ENCODE assay signal across 1 cellular context in the genomic region with DNA sequence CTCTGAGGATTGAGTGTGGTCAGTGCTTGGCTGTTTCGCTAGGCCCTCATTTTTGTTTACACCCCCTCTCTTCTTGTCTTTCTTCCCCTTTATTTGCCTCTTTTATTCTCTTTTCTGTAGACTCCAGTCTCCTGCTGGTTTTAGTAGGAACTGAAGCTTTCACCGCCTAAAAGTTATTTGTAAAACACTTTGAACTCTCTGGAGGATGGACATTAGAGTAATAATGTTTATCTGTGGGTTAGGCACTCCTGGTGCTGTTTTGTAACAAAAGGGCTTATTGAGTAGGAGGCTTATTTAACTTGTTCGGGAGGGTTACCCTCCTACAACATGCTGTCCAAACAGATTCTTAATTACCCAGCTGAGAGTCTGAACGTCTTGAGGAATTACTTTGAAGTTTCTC.
TF ChIP-seq lines count a peak whose summit lies in the region.

No MANE protein-coding gene starts in this region.

TF ChIP-seq in H1, 55 proteins besides CTCF, POLR2A, EP300 and RAD21:
- no peak for TF ChIP-seq SIRT6 (IDR thresholded peaks at IDR 0.05; ENCODE audit: low read length)
- TF ChIP-seq ZNF274 (IDR thresholded peaks at IDR 0.05; ENCODE audit: borderline replicate concordance, extremely low read depth, low read length), result no peak
- no peak for TF ChIP-seq CREB1 (IDR thresholded peaks at IDR 0.05)
- no peak for TF ChIP-seq ATF3 (IDR thresholded peaks at IDR 0.05; ENCODE audit: insufficient read depth, low read depth, low read length)
TF ChIP-seq in H1: peak in this region for 0.
